ENCODE assay signal across 8 cellular contexts in the genomic region with DNA sequence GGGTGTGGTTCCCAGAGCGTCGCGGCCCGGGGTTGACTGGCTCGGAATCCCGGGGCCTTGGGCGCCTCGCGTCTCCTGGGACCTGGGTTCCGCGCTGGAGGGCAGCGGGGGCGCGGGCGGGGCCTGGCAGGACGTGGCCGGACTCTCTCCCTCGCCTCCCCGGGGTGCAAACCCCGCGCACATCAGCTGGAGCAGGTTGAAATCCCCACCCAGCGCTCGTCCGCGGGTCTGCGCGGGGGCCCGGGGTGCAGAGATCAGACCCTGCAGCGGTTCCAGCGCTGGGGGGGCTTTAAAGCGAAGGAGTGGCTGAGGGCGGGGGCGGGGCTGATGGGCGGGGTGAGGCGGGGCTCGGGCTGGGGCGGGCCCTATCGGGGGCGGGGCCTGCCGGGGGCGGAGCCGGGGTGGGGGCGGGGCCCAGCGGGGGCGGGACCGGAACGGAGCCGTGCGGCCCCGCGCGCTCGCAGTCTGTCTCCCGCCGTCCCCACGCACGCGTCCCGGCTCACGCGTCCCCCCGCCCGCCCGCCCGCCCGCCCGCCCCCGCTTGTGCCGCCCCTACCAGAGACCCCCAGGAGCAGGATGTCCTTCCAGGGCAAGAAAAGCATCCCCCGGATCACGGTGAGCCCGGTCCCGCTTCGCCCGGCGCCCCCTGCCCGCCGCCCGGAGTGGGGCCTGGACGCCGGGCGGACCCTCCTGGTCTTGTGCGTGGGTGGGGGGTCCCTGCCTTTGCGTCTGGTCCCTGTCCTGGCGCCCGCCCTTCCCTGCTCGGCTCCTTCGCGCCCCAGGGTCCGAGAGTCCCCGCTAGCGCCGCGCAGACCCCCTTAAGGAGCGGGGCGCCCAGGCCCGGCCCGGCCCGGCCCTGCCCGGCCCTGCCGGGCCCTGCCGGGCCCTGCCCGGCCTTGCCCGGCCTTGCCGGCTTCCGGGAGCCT. TPM values are rescaled to one million over a fixed set of nuclear protein-coding genes. Genes with fewer than 3 reads are reported as not detected.
DNase-seq lines count a peak whose midpoint lies in the region; ATAC-seq, FAIRE-seq and TF ChIP-seq lines count a peak whose summit lies in the region.

A gene (plus strand): TSS at position 461 of the 926 bp plus-strand sequence. CDS start 116 bp downstream, at position 577.

- CTCF ChIA-PET in activated CD8-positive, alpha-beta T cell treated with anti-CD3 and anti-CD28 coated beads, Interleukin-2, amount 10 ng/mL, durations not matched to agents 7 days and 5 days (lab: Charles Lee) = no interaction called here

- FAIRE-seq in frontal cortex (lab: Jason Lieb, UNC) = no peak

- H3K9me3 Mint-ChIP-seq in activated CD8-positive, alpha-beta T cell treated with anti-CD3 and anti-CD28 coated beads, Interleukin-2, amount 10 ng/mL, durations not matched to agents 7 days and 5 days (ENCODE audit: insufficient read depth) = no peaks in the 10 kb centered on the region
- no peaks in the 10 kb centered on the region for H3K9me3 Mint-ChIP-seq in osteocyte (ENCODE audit: unreplicated experiment)

- H3K27ac Mint-ChIP-seq in activated CD8-positive, alpha-beta T cell treated with anti-CD3 and anti-CD28 coated beads, Interleukin-2, amount 10 ng/mL, durations not matched to agents 7 days and 5 days = no peak within 1 kb of the TSS
- no peak within 1 kb of the TSS for H3K27ac Mint-ChIP-seq in osteocyte (ENCODE audit: unreplicated experiment)

- peak; percentile 39 for DNase-seq in stimulated activated CD4-positive, alpha-beta T cell treated with anti-CD3 and anti-CD28 coated beads, Interleukin-12 subunit alpha, Interleukin-12 subunit beta, amount 100 ng/mL, for 4 hours
- DNase-seq in stimulated activated CD4-positive, alpha-beta T cell treated with anti-CD3 and anti-CD28 coated beads, Interleukin-1b, Interleukin-23, amount 100 ng/mL, for 48 hours = no peak
- DNase-seq in activated CD8-positive, alpha-beta T cell treated with anti-CD3 and anti-CD28 coated beads, Interleukin-2, amount 10 ng/mL, durations not matched to agents 7 days and 5 days = no peak
- DNase-seq in frontal cortex (ENCODE audit: low spot score in 2 of 2) (peak; percentile 93), osteocyte (ENCODE audit: extremely low spot score, unreplicated experiment) (no peak), LoVo (ENCODE audit: low spot score) (no peak), cortex of kidney (lab: John Stamatoyannopoulos, UW) (no peak)

- peaks cover 2% of the 10 kb centered on the region for H3K4me1 Mint-ChIP-seq in activated CD8-positive, alpha-beta T cell treated with anti-CD3 and anti-CD28 coated beads, Interleukin-2, amount 10 ng/mL, durations not matched to agents 7 days and 5 days (ENCODE audit: low read depth)
- peaks cover 13% of the 10 kb centered on the region for H3K4me1 Mint-ChIP-seq in osteocyte (ENCODE audit: unreplicated experiment)

- peak; percentile 49 for ATAC-seq in activated CD8-positive, alpha-beta T cell treated with anti-CD3 and anti-CD28 coated beads, Interleukin-2, amount 10 ng/mL, durations not matched to agents 7 days and 5 days
- ATAC-seq in GM19395 (IDR thresholded peaks at IDR 0.05; ENCODE audit: unreplicated experiment) = no peak

- peaks cover 2% of the 10 kb centered on the region for H3K36me3 Mint-ChIP-seq in activated CD8-positive, alpha-beta T cell treated with anti-CD3 and anti-CD28 coated beads, Interleukin-2, amount 10 ng/mL, durations not matched to agents 7 days and 5 days (ENCODE audit: low read depth)
- H3K36me3 Mint-ChIP-seq in osteocyte (ENCODE audit: unreplicated experiment) = peaks cover 8% of the 10 kb centered on the region

- POLR2A ChIA-PET in activated CD8-positive, alpha-beta T cell treated with anti-CD3 and anti-CD28 coated beads, Interleukin-2, amount 10 ng/mL, durations not matched to agents 7 days and 5 days (lab: Charles Lee) = no interaction called here

- H3K4me3 Mint-ChIP-seq in activated CD8-positive, alpha-beta T cell treated with anti-CD3 and anti-CD28 coated beads, Interleukin-2, amount 10 ng/mL, durations not matched to agents 7 days and 5 days = peak within 1 kb of the TSS; percentile 12
- H3K4me3 Mint-ChIP-seq in osteocyte (ENCODE audit: unreplicated experiment) = peak within 1 kb of the TSS; percentile 70

- peak; percentile 19 for TF ChIP-seq CTCF in osteocyte (IDR thresholded peaks at IDR 0.05)

- H3K27me3 Mint-ChIP-seq in activated CD8-positive, alpha-beta T cell treated with anti-CD3 and anti-CD28 coated beads, Interleukin-2, amount 10 ng/mL, durations not matched to agents 7 days and 5 days (ENCODE audit: low read depth) = peaks cover 43% of the 10 kb centered on the region
- H3K27me3 Mint-ChIP-seq in osteocyte (ENCODE audit: unreplicated experiment) = peaks cover 31% of the 10 kb centered on the region

RNA-seq across cellular contexts. Expression of the gene that starts here (rescaled TPM):
- total RNA-seq in activated CD8-positive, alpha-beta T cell treated with anti-CD3 and anti-CD28 coated beads, Interleukin-2, amount 10 ng/mL, durations not matched to agents 7 days and 5 days = 1 to 10 TPM; 1.2 to 2.2 TPM
- 43.6 TPM for total RNA-seq in frontal cortex
- total RNA-seq in osteocyte = 33.8 and 34.7 TPM in 2 replicates

Comparison
In these comparisons a context has a peak if more than half of its experiments do, and no peak if none do; other contexts are left out.
1. RNA of the gene that starts here (total RNA-seq): 43.6 TPM in frontal cortex (single experiment) and 33.8 to 34.7 TPM in osteocyte; 1.2 to 2.2 TPM in activated CD8-positive, alpha-beta T cell treated with anti-CD3 and anti-CD28 coated beads, Interleukin-2, amount 10 ng/mL, durations not matched to agents 7 days and 5 days; every median in the first group is over 10 times any median in the second.
2. DNase-seq: peak in stimulated activated CD4-positive, alpha-beta T cell treated with anti-CD3 and anti-CD28 coated beads, Interleukin-12 subunit alpha, Interleukin-12 subunit beta, amount 100 ng/mL, for 4 hours (single experiment) and frontal cortex (2 of 2); none in stimulated activated CD4-positive, alpha-beta T cell treated with anti-CD3 and anti-CD28 coated beads, Interleukin-1b, Interleukin-23, amount 100 ng/mL, for 48 hours (single experiment), activated CD8-positive, alpha-beta T cell treated with anti-CD3 and anti-CD28 coated beads, Interleukin-2, amount 10 ng/mL, durations not matched to agents 7 days and 5 days (single experiment), osteocyte (single experiment), LoVo (single experiment) and cortex of kidney (single experiment).